Comparison of ENCODE assay signal across 8 cellular contexts in genomic region chr16:3880623-3881498, GRCh38. TPM values are rescaled to one million over a fixed set of nuclear protein-coding genes. Genes with fewer than 3 reads are reported as not detected.
DNase-seq lines count a peak whose midpoint lies in the region; ATAC-seq and TF ChIP-seq lines count a peak whose summit lies in the region.

Gene CREBBP (minus strand): TSS chr16:3880713. CDS start chr16:3879916, 797 bp downstream.

- peaks cover 16% of the 10 kb centered on the region for H3K36me3 Mint-ChIP-seq in activated CD4-positive, alpha-beta T cell treated with anti-CD3 and anti-CD28 coated beads for 36 hours (ENCODE audit: low read depth)

- peak within 1 kb of the TSS; percentile 47 for H3K27ac ChIP-seq in cingulate gyrus (ENCODE audit: low read depth, low read length)

- H3K4me1 Mint-ChIP-seq in activated CD4-positive, alpha-beta T cell treated with anti-CD3 and anti-CD28 coated beads for 36 hours, result peaks cover 36% of the 10 kb centered on the region

- peak within 1 kb of the TSS; percentile 69 for H3K27ac Mint-ChIP-seq in activated CD4-positive, alpha-beta T cell treated with anti-CD3 and anti-CD28 coated beads for 36 hours

- peaks cover 6% of the 10 kb centered on the region for H3K27me3 Mint-ChIP-seq in activated CD4-positive, alpha-beta T cell treated with anti-CD3 and anti-CD28 coated beads for 36 hours

- TF ChIP-seq POLR2A in GM19099 (IDR thresholded peaks at IDR 0.05; ENCODE audit: extremely low read depth, insufficient read length, low read depth), result peak; percentile 83

- intact Hi-C loops in activated CD4-positive, alpha-beta T cell treated with anti-CD3 and anti-CD28 coated beads for 36 hours (cut with DNase I, micrococcal nuclease), result loop anchor here (1.0 to 5.0 kb wide), 16 partner anchors 92 to 886 kb away; partner anchors contain the start of genes ANKS3 (in 1 of the 2), CORO7 (in 1 of the 2), DNAAF8 (in 1 of the 2) and DNASE1 (in 1 of the 2)

- POLR2A ChIA-PET in activated CD4-positive, alpha-beta T cell treated with anti-CD3 and anti-CD28 coated beads for 36 hours (lab: Charles Lee), result interaction anchor here (1.0 kb wide), 1 partner anchor 10 kb away, joined by 4 read pairs; no protein-coding TSS in a partner anchor

- ATAC-seq in HG03432 (IDR thresholded peaks at IDR 0.05; ENCODE audit: unreplicated experiment), result peak; percentile 81
- ATAC-seq in activated CD4-positive, alpha-beta T cell treated with anti-CD3 and anti-CD28 coated beads for 36 hours, result peak; percentile 89

- DNase-seq in AG10803 (ENCODE audit: low read depth), result peak; percentile 87
- peak; percentile 74 for DNase-seq in NCI-H510A (lab: John Stamatoyannopoulos, UW)
- peak; percentile 93 for DNase-seq in activated CD4-positive, alpha-beta T cell treated with anti-CD3 and anti-CD28 coated beads for 36 hours
- peak; percentile 90 for DNase-seq in kidney tubule cell (ENCODE audit: low spot score)
- DNase-seq in stimulated activated CD4-positive, alpha-beta T cell treated with anti-CD3 and anti-CD28 coated beads, Interleukin-1b, Interleukin-23, amount 100 ng/mL, for 1 hour (ENCODE audit: low read depth in 2 of 2), result peak; percentile 78 to 79

- H3K9me3 Mint-ChIP-seq in activated CD4-positive, alpha-beta T cell treated with anti-CD3 and anti-CD28 coated beads for 36 hours (ENCODE audit: low read depth), result no peaks in the 10 kb centered on the region

- CTCF ChIA-PET in activated CD4-positive, alpha-beta T cell treated with anti-CD3 and anti-CD28 coated beads for 36 hours (lab: Charles Lee), result interaction anchor here (0.8 kb wide), 1 partner anchor 9 kb away, joined by 3 read pairs; no protein-coding TSS in a partner anchor

- TF ChIP-seq CTCF in AG10803 (conservative IDR thresholded peaks at IDR 0.05; ENCODE audit: low read length), result no peak

- H3K4me3 ChIP-seq in AG10803 (ENCODE audit: low read length), result peak within 1 kb of the TSS; percentile 92

- H3K4me3 Mint-ChIP-seq in activated CD4-positive, alpha-beta T cell treated with anti-CD3 and anti-CD28 coated beads for 36 hours, result peak within 1 kb of the TSS; percentile 79

RNA-seq across cellular contexts. Expression of gene CREBBP, which starts in this region (rescaled TPM):
- total RNA-seq in activated CD4-positive, alpha-beta T cell treated with anti-CD3 and anti-CD28 coated beads for 36 hours, result 10 to 100 TPM; 28.1 to 37.4 TPM

Comparison
In these comparisons a context has a peak if more than half of its experiments do, and no peak if none do; other contexts are left out.
1. Peak in every context shown above with its lines: DNase-seq, ATAC-seq, H3K4me3 ChIP-seq and H3K27ac ChIP-seq.